In genomic region chr2:181657379-181657778, GRCh38 we compare ENCODE assay signal across 1 cellular context.
TF ChIP-seq lines count a peak whose summit lies in the region.

No MANE protein-coding gene starts in this region.

TF ChIP-seq in A549, 52 proteins besides CTCF, POLR2A, EP300 and RAD21:
- no peak for TF ChIP-seq SMC3 (IDR thresholded peaks at IDR 0.05)
- TF ChIP-seq ZNF302 (CRISPR knock-in tag; IDR thresholded peaks at IDR 0.05) = no peak
- TF ChIP-seq HDAC2 (IDR thresholded peaks at IDR 0.05) = no peak
- no peak for TF ChIP-seq JUNB (IDR thresholded peaks at IDR 0.05)
- no peak for TF ChIP-seq SREBF2 (IDR thresholded peaks at IDR 0.05)
- no peak for TF ChIP-seq MYC (IDR thresholded peaks at IDR 0.05; ENCODE audit: borderline replicate concordance, low read length)
- TF ChIP-seq ZFP36 (IDR thresholded peaks at IDR 0.05; ENCODE audit: borderline replicate concordance, partially characterized antibody) = no peak
- TF ChIP-seq ESRRA (IDR thresholded peaks at IDR 0.05; ENCODE audit: borderline replicate concordance, low read length) = no peak
- no peak for TF ChIP-seq FOSL2 (IDR thresholded peaks at IDR 0.05)
- TF ChIP-seq FOSL2 (CRISPR knock-in tag; IDR thresholded peaks at IDR 0.05) = no peak
- no peak for TF ChIP-seq USF2 (IDR thresholded peaks at IDR 0.05)
- TF ChIP-seq HES2 (IDR thresholded peaks at IDR 0.05) = no peak
- TF ChIP-seq, protein P1, sequence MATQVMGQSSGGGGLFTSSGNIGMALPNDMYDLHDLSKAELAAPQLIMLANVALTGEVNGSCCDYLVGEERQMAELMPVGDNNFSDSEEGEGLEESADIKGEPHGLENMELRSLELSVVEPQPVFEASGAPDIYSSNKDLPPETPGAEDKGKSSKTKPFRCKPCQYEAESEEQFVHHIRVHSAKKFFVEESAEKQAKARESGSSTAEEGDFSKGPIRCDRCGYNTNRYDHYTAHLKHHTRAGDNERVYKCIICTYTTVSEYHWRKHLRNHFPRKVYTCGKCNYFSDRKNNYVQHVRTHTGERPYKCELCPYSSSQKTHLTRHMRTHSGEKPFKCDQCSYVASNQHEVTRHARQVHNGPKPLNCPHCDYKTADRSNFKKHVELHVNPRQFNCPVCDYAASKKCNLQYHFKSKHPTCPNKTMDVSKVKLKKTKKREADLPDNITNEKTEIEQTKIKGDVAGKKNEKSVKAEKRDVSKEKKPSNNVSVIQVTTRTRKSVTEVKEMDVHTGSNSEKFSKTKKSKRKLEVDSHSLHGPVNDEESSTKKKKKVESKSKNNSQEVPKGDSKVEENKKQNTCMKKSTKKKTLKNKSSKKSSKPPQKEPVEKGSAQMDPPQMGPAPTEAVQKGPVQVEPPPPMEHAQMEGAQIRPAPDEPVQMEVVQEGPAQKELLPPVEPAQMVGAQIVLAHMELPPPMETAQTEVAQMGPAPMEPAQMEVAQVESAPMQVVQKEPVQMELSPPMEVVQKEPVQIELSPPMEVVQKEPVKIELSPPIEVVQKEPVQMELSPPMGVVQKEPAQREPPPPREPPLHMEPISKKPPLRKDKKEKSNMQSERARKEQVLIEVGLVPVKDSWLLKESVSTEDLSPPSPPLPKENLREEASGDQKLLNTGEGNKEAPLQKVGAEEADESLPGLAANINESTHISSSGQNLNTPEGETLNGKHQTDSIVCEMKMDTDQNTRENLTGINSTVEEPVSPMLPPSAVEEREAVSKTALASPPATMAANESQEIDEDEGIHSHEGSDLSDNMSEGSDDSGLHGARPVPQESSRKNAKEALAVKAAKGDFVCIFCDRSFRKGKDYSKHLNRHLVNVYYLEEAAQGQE (IDR thresholded peaks at IDR 0.05) = no peak
